In genomic region chr15:75454471-75455418, GRCh38 we compare ENCODE assay signal across 8 cellular contexts. TPM values are rescaled to one million over a fixed set of nuclear protein-coding genes. Genes with fewer than 3 reads are reported as not detected.
DNase-seq lines count a peak whose midpoint lies in the region; ATAC-seq and TF ChIP-seq lines count a peak whose summit lies in the region.

No MANE protein-coding gene starts in this region.

- ATAC-seq in HG03045 (IDR thresholded peaks at IDR 0.05; ENCODE audit: unreplicated experiment) = no peak

- 0 to 1% methylated on average over 94 to 100 of the region's 117 CpGs for whole genome bisulfite sequencing in mesodermal cell (ENCODE audit: insufficient coverage in 2 of 2), 2 experiments

- DNase-seq in GM10266 (ENCODE audit: extremely low spot score) (peak; percentile 76), NCI-H2196 (lab: John Stamatoyannopoulos, UW; ENCODE audit: unreplicated experiment) (peak; percentile 39), dermis microvascular lymphatic vessel endothelial cell (ENCODE audit: low read depth in 2 of 2) (peak; percentile 81 to 91), GF-D8 (lab: John Stamatoyannopoulos, UW) (no peak)
- peak; percentile 82 for DNase-seq in activated CD4-positive, alpha-beta T cell treated with anti-CD3 and anti-CD28 coated beads, Interleukin-2, amount 50 U/mL, for 1 hour
- peak; percentile 60 for DNase-seq in stimulated activated CD8-positive, alpha-beta memory T cell treated with anti-CD3 and anti-CD28 coated beads, Interleukin-15, amount 100 ng/mL, for 24 hours (ENCODE audit: low read depth)

- peak; percentile 5 for TF ChIP-seq CTCF in GM10266 (IDR thresholded peaks at IDR 0.05; ENCODE audit: control insufficient read depth, insufficient read depth, low read depth, missing control alignments)

- H3K4me1 ChIP-seq in mesodermal cell (ENCODE audit: control insufficient read depth, insufficient read depth, low read length, poor library complexity, severe bottlenecking) = peaks cover 9% of the 10 kb centered on the region

- H3K36me3 ChIP-seq in mesodermal cell (ENCODE audit: control insufficient read depth, insufficient read depth, low read length) = no peaks in the 10 kb centered on the region

- H3K27ac ChIP-seq in mesodermal cell (ENCODE audit: low read depth, low read length, severe bottlenecking) = peak overlapping the region; percentile 90

- no peaks in the 10 kb centered on the region for H3K9me3 ChIP-seq in mesodermal cell (ENCODE audit: control insufficient read depth, low read length)

- peak overlapping the region; percentile 98 for H3K4me3 ChIP-seq in mesodermal cell (ENCODE audit: extremely low read depth, insufficient read depth, low read length, poor library complexity, severe bottlenecking)

RNA-seq across cellular contexts. Expression of gene SIN3A, which starts 3.3 kb away (rescaled TPM):
- total RNA-seq in dermis microvascular lymphatic vessel endothelial cell = 23.1 and 29.6 TPM in 2 replicates
- 56.6 TPM for polyA plus RNA-seq in mesodermal cell (2013, experiment 1 of 2)
- polyA plus RNA-seq in mesodermal cell (2013, experiment 2 of 2) = 45.0 TPM
